Comparison of ENCODE assay signal across 19 cellular contexts in the genomic region with DNA sequence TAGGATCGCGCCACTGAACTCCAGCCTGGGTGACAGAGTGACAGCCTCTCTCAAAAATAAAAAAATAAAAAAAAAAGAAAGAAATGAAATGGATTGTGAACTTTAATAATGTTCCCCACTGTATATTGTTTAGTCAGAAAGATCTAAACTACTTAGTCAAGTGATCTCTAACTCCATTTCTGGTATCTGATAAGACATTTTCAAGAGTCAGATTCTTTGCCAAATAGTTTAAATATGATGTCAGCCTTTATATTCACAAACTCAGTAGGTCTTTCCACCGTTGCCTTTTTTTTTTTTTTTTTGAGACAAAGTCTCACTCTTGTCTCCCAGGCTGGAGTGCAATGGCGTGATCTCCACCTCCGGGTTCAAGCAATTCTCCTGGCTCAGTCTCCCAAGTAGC. TPM values are rescaled to one million over a fixed set of nuclear protein-coding genes. Genes with fewer than 3 reads are reported as not detected.
DNase-seq lines count a peak whose midpoint lies in the region; ATAC-seq and TF ChIP-seq lines count a peak whose summit lies in the region.
"Had no signal": no experiment of that assay in that cellular context is flagged by ENCODE, and none has a peak within 500 bp of the region (broad histone marks: within the 10 kb centered on the region; RNA-seq: fewer than 3 reads in every experiment).

No MANE protein-coding gene starts in this region.

- intact Hi-C loops in left ventricle myocardium inferior (cut with micrococcal nuclease): no loop called here
- intact Hi-C loops in heart left ventricle (cut with DNase I): no loop called here

- TF ChIP-seq CTCF in left ventricle myocardium inferior (IDR thresholded peaks at IDR 0.05; ENCODE audit: borderline replicate concordance) (no peak), heart left ventricle (IDR thresholded peaks at IDR 0.05) (no peak), choroid plexus epithelial cell (conservative IDR thresholded peaks at IDR 0.05; ENCODE audit: low read depth, low read length) (no peak), retinal pigment epithelial cell (conservative IDR thresholded peaks at IDR 0.05; ENCODE audit: low read depth, low read length) (no peak)

- no peak for ATAC-seq in heart left ventricle
- ATAC-seq in HG03175 (IDR thresholded peaks at IDR 0.05; ENCODE audit: unreplicated experiment): no peak
- ATAC-seq in HG02970 (IDR thresholded peaks at IDR 0.05; ENCODE audit: low FRiP score, unreplicated experiment): no peak
- ATAC-seq: Right ventricle myocardium inferior had no signal

- DNase-seq in left ventricle myocardium inferior: no peak
- no peak for DNase-seq in heart left ventricle
- DNase-seq in choroid plexus epithelial cell (ENCODE audit: low read depth): peak; percentile 58
- peak; percentile 15 for DNase-seq in retinal pigment epithelial cell (ENCODE audit: low read depth)
- DNase-seq in HPDE6-E6E7 (ENCODE audit: extremely low spot score): no peak
- DNase-seq in hippocampal formation (lab: John Stamatoyannopoulos, UW): no peak
- DNase-seq: Calu3; CD4-positive, alpha-beta memory T cell; H9; KG1; NCI-H1048; NCI-H1436 treated with DMSO at 0.1 percent for 48 hours; NCI-H2081 treated with DMSO at 0.1 percent for 48 hours; NCI-H524; Peyer's patch had no signal

- H3K4me1 ChIP-seq in left ventricle myocardium inferior: peaks cover 17% of the 10 kb centered on the region
- peaks cover 0 to 9% (median 0%) of the 10 kb centered on the region in 12 donors for H3K4me1 ChIP-seq in heart left ventricle
- H3K4me1 ChIP-seq: Peyer's patch had no signal

- H3K4me3 ChIP-seq in left ventricle myocardium inferior: no peak overlapping the region
- H3K4me3 ChIP-seq in heart left ventricle: no peak overlapping the region
- no peak overlapping the region for H3K4me3 ChIP-seq in choroid plexus epithelial cell (ENCODE audit: low read depth, low read length)
- H3K4me3 ChIP-seq in retinal pigment epithelial cell (ENCODE audit: low read length): no peak overlapping the region
- H3K4me3 ChIP-seq: Peyer's patch had no signal

- TF ChIP-seq POLR2A in heart left ventricle (IDR thresholded peaks at IDR 0.05): no peak

- H3K27ac ChIP-seq in left ventricle myocardium inferior (replicated peaks) (peak overlapping the region; percentile 19), heart left ventricle (no peak overlapping the region)
- H3K27ac ChIP-seq: 22Rv1, Peyer's patch had no signal

- WGBS in heart left ventricle, 4 donors: 59 to 75% (median 70%) methylated on average over 5 of the region's 5 CpGs

- H3K27me3 ChIP-seq in left ventricle myocardium inferior (ENCODE audit: low read depth) (no peaks in the 10 kb centered on the region), heart left ventricle (no peaks in the 10 kb centered on the region)
- H3K27me3 ChIP-seq: Peyer's patch had no signal

- H3K9me3 ChIP-seq in left ventricle myocardium inferior (replicated peaks): no peaks in the 10 kb centered on the region
- H3K9me3 ChIP-seq in heart left ventricle: peaks cover 0 to 4% (median 0%) of the 10 kb centered on the region in 12 donors
- H3K9me3 ChIP-seq: Peyer's patch had no signal

- H3K36me3 ChIP-seq in left ventricle myocardium inferior (no peaks in the 10 kb centered on the region), heart left ventricle (no peaks in the 10 kb centered on the region)
- H3K36me3 ChIP-seq: Peyer's patch had no signal

RNA-seq across cellular contexts. Expression of a gene that starts 29.0 kb away (rescaled TPM):
- total RNA-seq in left ventricle myocardium inferior (9.1 TPM), heart left ventricle (10 to 100 TPM in 6 of 9 donors, 1 to 10 TPM in 3; 9.0 to 16.7 (median 10.9) TPM)
- 10 to 100 TPM in 1 of 2 donors, 1 to 10 TPM in 1; 5.0 to 11.1 TPM for polyA plus RNA-seq in heart left ventricle

Comparison
In these comparisons a context has a peak if more than half of its experiments do, and no peak if none do; other contexts are left out.
1. DNase-seq: peak in choroid plexus epithelial cell (single experiment) and retinal pigment epithelial cell (single experiment); none in left ventricle myocardium inferior (single experiment), heart left ventricle (0 of 5), HPDE6-E6E7 (single experiment) and hippocampal formation (0 of 2).